ENCODE assay signal across 9 cellular contexts in the genomic region with DNA sequence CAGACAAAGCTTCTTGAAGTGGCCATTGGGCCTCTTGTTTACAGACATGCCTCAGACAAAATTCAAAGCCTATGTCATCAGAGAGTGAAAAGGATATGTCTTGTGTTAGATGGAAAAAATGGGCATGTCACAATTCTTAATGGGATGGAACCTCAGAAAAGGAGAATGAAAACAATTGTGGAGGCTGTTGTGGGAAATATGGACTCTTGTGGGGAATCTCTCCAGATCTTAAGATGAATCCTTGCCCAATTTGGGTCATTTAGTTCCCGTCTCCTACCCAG. TPM values are rescaled to one million over a fixed set of nuclear protein-coding genes. Genes with fewer than 3 reads are reported as not detected.
DNase-seq lines count a peak whose midpoint lies in the region; ATAC-seq and TF ChIP-seq lines count a peak whose summit lies in the region.
"Had no signal": no experiment of that assay in that cellular context is flagged by ENCODE, and none has a peak within 500 bp of the region (broad histone marks: within the 10 kb centered on the region; RNA-seq: fewer than 3 reads in every experiment).

No MANE protein-coding gene starts in this region.

- DNase-seq in activated T-cell treated with anti-CD3 and anti-CD28 coated beads, Interleukin-2, amount 50 U/mL, for 72 hours = no peak
- no peak for DNase-seq in activated T-cell treated with anti-CD3 and anti-CD28 coated beads, Interleukin-2, amount 50 U/mL, for 4 hours
- no peak for DNase-seq in type B pancreatic cell (ENCODE audit: extremely low spot score, unreplicated experiment)
- no peak for DNase-seq in activated effector memory CD4-positive, alpha-beta T cell treated with Interleukin-2 at 50 U/mL for 16 hours
- no peak for DNase-seq in stimulated activated CD4-positive, alpha-beta T cell treated with anti-CD3 and anti-CD28 coated beads, Interleukin-4, amount 100 ng/mL, for 24 hours
- DNase-seq in HAP-1 (ENCODE audit: low spot score in 2 of 2) = no peak

- no peaks in the 10 kb centered on the region for H3K4me1 ChIP-seq in HAP-1

- no peaks in the 10 kb centered on the region for H3K27me3 ChIP-seq in HAP-1 (ENCODE audit: low read depth)

- H3K36me3 Mint-ChIP-seq in activated T-cell treated with anti-CD3 and anti-CD28 coated beads, Interleukin-2, amount 50 U/mL, for 72 hours (ENCODE audit: insufficient read depth in 2 of 2) = no peaks in the 10 kb centered on the region
- H3K36me3 Mint-ChIP-seq in activated T-cell treated with anti-CD3 and anti-CD28 coated beads, Interleukin-2, amount 50 U/mL, for 4 hours (ENCODE audit: insufficient read depth) = peaks cover 7% of the 10 kb centered on the region
- H3K36me3 Mint-ChIP-seq in dendritic cell treated with granulocyte-macrophage colony-stimulating factor and Interleukin-4, amounts not matched to agents 40 ng/mL and 50 ng/mL, for 4 days (ENCODE audit: low read depth) = peaks cover 43% of the 10 kb centered on the region
- H3K36me3 Mint-ChIP-seq in nephron (ENCODE audit: low read depth) (peaks cover 24% of the 10 kb centered on the region), type B pancreatic cell (peaks cover 13% of the 10 kb centered on the region)
- H3K36me3 Mint-ChIP-seq: memory B cell had no signal

- H3K4me3 Mint-ChIP-seq in activated T-cell treated with anti-CD3 and anti-CD28 coated beads, Interleukin-2, amount 50 U/mL, for 72 hours = no peak overlapping the region
- no peak overlapping the region for H3K4me3 Mint-ChIP-seq in activated T-cell treated with anti-CD3 and anti-CD28 coated beads, Interleukin-2, amount 50 U/mL, for 4 hours
- H3K4me3 Mint-ChIP-seq in dendritic cell treated with granulocyte-macrophage colony-stimulating factor and Interleukin-4, amounts not matched to agents 40 ng/mL and 50 ng/mL, for 4 days = no peak overlapping the region
- H3K4me3 Mint-ChIP-seq in nephron (no peak overlapping the region), type B pancreatic cell (no peak overlapping the region)
- H3K4me3 Mint-ChIP-seq: memory B cell had no signal

- no peak overlapping the region for H3K4me3 ChIP-seq in HAP-1

- no peaks in the 10 kb centered on the region for H3K27me3 Mint-ChIP-seq in activated T-cell treated with anti-CD3 and anti-CD28 coated beads, Interleukin-2, amount 50 U/mL, for 72 hours (ENCODE audit: low read depth)
- no peaks in the 10 kb centered on the region for H3K27me3 Mint-ChIP-seq in activated T-cell treated with anti-CD3 and anti-CD28 coated beads, Interleukin-2, amount 50 U/mL, for 4 hours (ENCODE audit: low read depth)
- H3K27me3 Mint-ChIP-seq in dendritic cell treated with granulocyte-macrophage colony-stimulating factor and Interleukin-4, amounts not matched to agents 40 ng/mL and 50 ng/mL, for 4 days = no peaks in the 10 kb centered on the region
- peaks cover 3% of the 10 kb centered on the region for H3K27me3 Mint-ChIP-seq in nephron (ENCODE audit: low read depth)
- no peaks in the 10 kb centered on the region for H3K27me3 Mint-ChIP-seq in type B pancreatic cell
- H3K27me3 Mint-ChIP-seq: memory B cell had no signal

- H3K36me3 ChIP-seq in HAP-1 (replicated peaks) = peaks cover 33% of the 10 kb centered on the region

- no peak for ATAC-seq in activated T-cell treated with anti-CD3 and anti-CD28 coated beads, Interleukin-2, amount 50 U/mL, for 72 hours (replicated peaks in 1 of 2)
- no peak for ATAC-seq in activated T-cell treated with anti-CD3 and anti-CD28 coated beads, Interleukin-2, amount 50 U/mL, for 4 hours

- TF ChIP-seq CTCF in nephron (IDR thresholded peaks at IDR 0.05; ENCODE audit: unreplicated experiment in 3 of 3) (no peak), type B pancreatic cell (conservative IDR thresholded peaks at IDR 0.05) (no peak)

- no peaks in the 10 kb centered on the region for H3K9me3 ChIP-seq in HAP-1

- in situ Hi-C loops in HAP-1 (cut with MboI; ENCODE audit: low sequenced_read_pairs) = loop anchor here (10.0 kb wide), 1 partner anchor 116 kb away; no protein-coding TSS in a partner anchor

- no peaks in the 10 kb centered on the region for H3K9me3 Mint-ChIP-seq in activated T-cell treated with anti-CD3 and anti-CD28 coated beads, Interleukin-2, amount 50 U/mL, for 72 hours
- H3K9me3 Mint-ChIP-seq in activated T-cell treated with anti-CD3 and anti-CD28 coated beads, Interleukin-2, amount 50 U/mL, for 4 hours = no peaks in the 10 kb centered on the region
- no peaks in the 10 kb centered on the region for H3K9me3 Mint-ChIP-seq in dendritic cell treated with granulocyte-macrophage colony-stimulating factor and Interleukin-4, amounts not matched to agents 40 ng/mL and 50 ng/mL, for 4 days
- H3K9me3 Mint-ChIP-seq in nephron (no peaks in the 10 kb centered on the region), type B pancreatic cell (no peaks in the 10 kb centered on the region)
- H3K9me3 Mint-ChIP-seq: memory B cell had no signal

- peaks cover 79% of the 10 kb centered on the region for H3K4me1 Mint-ChIP-seq in activated T-cell treated with anti-CD3 and anti-CD28 coated beads, Interleukin-2, amount 50 U/mL, for 72 hours (ENCODE audit: low read depth)
- H3K4me1 Mint-ChIP-seq in activated T-cell treated with anti-CD3 and anti-CD28 coated beads, Interleukin-2, amount 50 U/mL, for 4 hours (ENCODE audit: low read depth) = peaks cover 62% of the 10 kb centered on the region
- H3K4me1 Mint-ChIP-seq in dendritic cell treated with granulocyte-macrophage colony-stimulating factor and Interleukin-4, amounts not matched to agents 40 ng/mL and 50 ng/mL, for 4 days (ENCODE audit: low read depth) = peaks cover 53% of the 10 kb centered on the region
- H3K4me1 Mint-ChIP-seq in nephron (peaks cover 57% of the 10 kb centered on the region), type B pancreatic cell (ENCODE audit: unreplicated experiment) (peaks cover 51% of the 10 kb centered on the region)

- peak overlapping the region; percentile 10 for H3K27ac Mint-ChIP-seq in activated T-cell treated with anti-CD3 and anti-CD28 coated beads, Interleukin-2, amount 50 U/mL, for 72 hours
- peak overlapping the region; percentile 88 for H3K27ac Mint-ChIP-seq in dendritic cell treated with granulocyte-macrophage colony-stimulating factor and Interleukin-4, amounts not matched to agents 40 ng/mL and 50 ng/mL, for 4 days
- H3K27ac Mint-ChIP-seq in nephron (peak overlapping the region; percentile 97 to 99 (median 98)), type B pancreatic cell (peak overlapping the region; percentile 97)
- H3K27ac Mint-ChIP-seq: memory B cell had no signal

- intact Hi-C loops in dendritic cell treated with granulocyte-macrophage colony-stimulating factor and Interleukin-4, amounts not matched to agents 40 ng/mL and 50 ng/mL, for 4 days (cut with micrococcal nuclease) = loop anchor here (5.0 kb wide), 2 partner anchors 323 to 493 kb away; no protein-coding TSS in a partner anchor

RNA-seq across cellular contexts. Expression of a gene that starts 19.5 kb away (rescaled TPM):
- total RNA-seq in activated T-cell treated with anti-CD3 and anti-CD28 coated beads, Interleukin-2, amount 50 U/mL, for 72 hours = 1 to 10 TPM; 7.0 to 7.4 TPM
- total RNA-seq in activated T-cell treated with anti-CD3 and anti-CD28 coated beads, Interleukin-2, amount 50 U/mL, for 4 hours = 1 to 10 TPM; 4.4 to 6.3 (median 5.7) TPM
- total RNA-seq in type B pancreatic cell (ENCODE audit: low replicate concordance) = 21.6 and 39.3 TPM in 2 replicates

Comparison
In these comparisons a context has a peak if more than half of its experiments do, and no peak if none do; other contexts are left out.
1. H3K27ac Mint-ChIP-seq: peak in every context shown above with its lines; median percentile 98 in nephron; 97 in type B pancreatic cell; 88 in dendritic cell treated with granulocyte-macrophage colony-stimulating factor and Interleukin-4, amounts not matched to agents 40 ng/mL and 50 ng/mL, for 4 days; 10 in activated T-cell treated with anti-CD3 and anti-CD28 coated beads, Interleukin-2, amount 50 U/mL, for 72 hours.